Comparison of ENCODE assay signal across 10 cellular contexts in the genomic region with DNA sequence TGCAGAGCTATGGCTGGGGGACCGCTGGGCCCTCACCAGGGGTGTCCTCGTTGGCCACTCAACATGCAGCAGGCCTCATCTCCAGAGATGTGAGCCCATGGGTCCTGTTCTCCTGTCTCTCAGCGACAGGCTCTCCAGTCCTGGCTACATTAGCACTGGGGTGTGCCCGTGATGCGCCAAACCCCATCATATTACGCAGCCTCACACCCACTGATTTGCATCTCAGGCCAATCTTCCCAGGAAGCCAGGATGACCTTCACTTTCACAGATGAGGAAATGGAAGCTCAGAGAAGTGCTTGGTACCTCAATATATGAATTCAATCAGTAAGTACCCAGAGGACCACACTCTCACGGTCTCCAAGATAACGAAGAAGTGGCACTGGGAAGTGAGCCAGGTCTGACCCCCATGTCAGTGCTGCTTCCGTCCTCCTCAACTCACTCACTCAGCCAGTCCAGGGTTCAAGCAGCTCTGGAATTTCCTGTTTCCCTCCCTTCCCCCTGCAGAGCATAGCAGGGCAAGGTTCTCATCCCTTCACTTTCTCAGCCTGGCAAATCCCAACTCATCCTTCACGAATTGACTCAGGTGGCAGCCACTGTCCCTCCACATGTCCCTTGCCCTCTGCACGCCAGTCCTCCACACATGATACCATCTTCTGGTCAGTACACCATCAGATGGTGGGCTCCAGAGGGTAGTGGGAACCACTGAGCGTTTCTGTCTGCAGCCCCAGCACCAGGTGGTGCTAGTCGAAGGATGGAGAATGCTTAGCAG. TPM values are rescaled to one million over a fixed set of nuclear protein-coding genes. Genes with fewer than 3 reads are reported as not detected.
DNase-seq lines count a peak whose midpoint lies in the region; ATAC-seq and TF ChIP-seq lines count a peak whose summit lies in the region.
"Had no signal": no experiment of that assay in that cellular context is flagged by ENCODE, and none has a peak within 500 bp of the region (broad histone marks: within the 10 kb centered on the region; RNA-seq: fewer than 3 reads in every experiment).

No MANE protein-coding gene starts in this region.

- BruUV-seq in HCT116 (replicated peaks; lab: Mats Ljungman, UMichigan) = no TSS peak

- RAD21 ChIA-PET in HCT116 (lab: Charles Lee; ENCODE audit: low non-redundant PET in 1 of 2, low total read pairs in 2 of 2, uncharacterized antibody in 2 of 2, unreplicated experiment in 2 of 2) = interaction anchor here in 1 of 2 experiments (0.7 kb wide), 1 partner anchor 89 kb away, joined by 3 read pairs; no protein-coding TSS in a partner anchor

- no peak overlapping the region for H3K4me3 Mint-ChIP-seq in stimulated activated effector memory CD8-positive, alpha-beta T cell treated with anti-CD3 and anti-CD28 coated beads, Interleukin-12 subunit alpha, Interleukin-12 subunit beta, amount 100 ng/mL, for 72 hours

- TF ChIP-seq CTCF in HCT116 (IDR thresholded peaks at IDR 0.05 in 2 of 3, conservative IDR thresholded peaks at IDR 0.05 in 1 of 3; ENCODE audit: borderline replicate concordance in 1 of 3, insufficient read depth in 1 of 3, low read depth in 2 of 3, low read length in 2 of 3) = no peak; a peak in 1 of 6 replicates
- 0 out of 2 replicates have a peak, but pooled peaks have one; percentile 11 for TF ChIP-seq CTCF in WI38 (IDR thresholded peaks at IDR 0.05; ENCODE audit: low read depth, low read length)
- TF ChIP-seq CTCF in foreskin keratinocyte (conservative IDR thresholded peaks at IDR 0.05) = peak; percentile 13

- peaks cover 66% of the 10 kb centered on the region for H3K36me3 Mint-ChIP-seq in stimulated activated effector memory CD8-positive, alpha-beta T cell treated with anti-CD3 and anti-CD28 coated beads, Interleukin-12 subunit alpha, Interleukin-12 subunit beta, amount 100 ng/mL, for 72 hours

- H3K79me2 ChIP-seq in HCT116 (ENCODE audit: insufficient read depth, low read length) = no peaks in the 10 kb centered on the region

- no peaks in the 10 kb centered on the region for H3K9me2 ChIP-seq in HCT116 (ENCODE audit: insufficient read depth)

- TF ChIP-seq RAD21 in HCT116 (IDR thresholded peaks at IDR 0.05; ENCODE audit: low read depth) = no peak

- no peak overlapping the region for H2AFZ ChIP-seq in HCT116 (ENCODE audit: low read depth, low read length, poor library complexity, severe bottlenecking)

- H3K27me3 ChIP-seq in HCT116 (ENCODE audit: insufficient read depth, low read length) (no peaks in the 10 kb centered on the region), foreskin keratinocyte (no peaks in the 10 kb centered on the region)

- no peaks in the 10 kb centered on the region for H3K9me3 ChIP-seq in HCT116 (ENCODE audit: control insufficient read depth in 1 of 2, insufficient read depth in 1 of 2, low read depth in 1 of 2, low read length in 2 of 2)

- H3K27ac ChIP-seq in HCT116 (ENCODE audit: low read depth, low read length) (peak overlapping the region; percentile 54), foreskin keratinocyte (no peak overlapping the region)

- peak overlapping the region; percentile 63 for H3K9ac ChIP-seq in HCT116 (ENCODE audit: low read length)

- no peaks in the 10 kb centered on the region for H3K9me3 Mint-ChIP-seq in stimulated activated effector memory CD8-positive, alpha-beta T cell treated with anti-CD3 and anti-CD28 coated beads, Interleukin-12 subunit alpha, Interleukin-12 subunit beta, amount 100 ng/mL, for 72 hours

- no peak for DNase-seq in HCT116 (ENCODE audit: low read depth, low spot score)
- peak in 1 of 2 donors; percentile 15 for DNase-seq in foreskin keratinocyte
- no peak for DNase-seq in stimulated activated effector memory CD8-positive, alpha-beta T cell treated with anti-CD3 and anti-CD28 coated beads, Interleukin-12 subunit alpha, Interleukin-12 subunit beta, amount 100 ng/mL, for 72 hours (ENCODE audit: low spot score in 2 of 2)
- no peak for DNase-seq in HUDEP-2 (lab: John Stamatoyannopoulos, UW; ENCODE audit: unreplicated experiment in 76 of 76)
- DNase-seq in COLO829 (ENCODE audit: low spot score) = no peak
- DNase-seq in stimulated activated naive CD4-positive, alpha-beta T cell treated with Interleukin-2 at 50 U/mL for 16 hours (lab: John Stamatoyannopoulos, UW) = no peak
- DNase-seq: activated gamma-delta T cell, NCI-H1694 had no signal

- intact Hi-C loops in HCT116 (cut with micrococcal nuclease) = no loop called here

- no peak for ATAC-seq in HCT116
- no peak for ATAC-seq in foreskin keratinocyte
- no peak for ATAC-seq in stimulated activated effector memory CD8-positive, alpha-beta T cell treated with anti-CD3 and anti-CD28 coated beads, Interleukin-12 subunit alpha, Interleukin-12 subunit beta, amount 100 ng/mL, for 72 hours
- no peak for ATAC-seq in GM21786 (IDR thresholded peaks at IDR 0.05; ENCODE audit: unreplicated experiment)

- H3K4me1 Mint-ChIP-seq in stimulated activated effector memory CD8-positive, alpha-beta T cell treated with anti-CD3 and anti-CD28 coated beads, Interleukin-12 subunit alpha, Interleukin-12 subunit beta, amount 100 ng/mL, for 72 hours = peaks cover 20% of the 10 kb centered on the region

- POLR2A ChIA-PET in HCT116 (lab: Charles Lee) = no interaction called here

- CTCF ChIA-PET in HCT116 (lab: Charles Lee) = no interaction called here

- H3K4me1 ChIP-seq in HCT116 (ENCODE audit: control insufficient read depth in 1 of 2, insufficient read depth in 2 of 2, low read length in 2 of 2) = peaks cover 6 to 50% of the 10 kb centered on the region in 2 experiments; a peak in 3 of 4 replicates
- H3K4me1 ChIP-seq in foreskin keratinocyte = peaks cover 32% of the 10 kb centered on the region

- no peaks in the 10 kb centered on the region for H4K20me1 ChIP-seq in HCT116 (ENCODE audit: insufficient read depth)

- H3K4me3 ChIP-seq in HCT116 (replicated peaks in 1 of 2; ENCODE audit: low read depth in 1 of 2, low read length in 2 of 2) (no peak overlapping the region; a peak in 1 of 4 replicates), WI38 (ENCODE audit: low read depth, low read length) (no peak overlapping the region)

- TF ChIP-seq POLR2A in HCT116 (IDR thresholded peaks at IDR 0.05; ENCODE audit: borderline replicate concordance, extremely low read depth, insufficient read depth, insufficient read length) = no peak

- H3K4me2 ChIP-seq in HCT116 (ENCODE audit: low read length) = peak overlapping the region; percentile 78

- peak overlapping the region; percentile 67 for H3K27ac Mint-ChIP-seq in stimulated activated effector memory CD8-positive, alpha-beta T cell treated with anti-CD3 and anti-CD28 coated beads, Interleukin-12 subunit alpha, Interleukin-12 subunit beta, amount 100 ng/mL, for 72 hours

- peaks cover 19 to 28% of the 10 kb centered on the region in 2 experiments; a peak in 3 of 4 replicates for H3K36me3 ChIP-seq in HCT116 (ENCODE audit: control insufficient read depth in 1 of 2, insufficient read depth in 2 of 2, low read length in 2 of 2)

TF ChIP-seq in HCT116, 20 proteins besides CTCF, POLR2A, EP300 and RAD21 (continues in another document):
- TF ChIP-seq ATF3 (IDR thresholded peaks at IDR 0.05) (no peak), YY1 (IDR thresholded peaks at IDR 0.05; ENCODE audit: extremely low read depth, insufficient replicate concordance, low read depth, low read length) (no peak), SP1 (IDR thresholded peaks at IDR 0.05; ENCODE audit: low read depth) (no peak), ZNF274 (IDR thresholded peaks at IDR 0.05; ENCODE audit: low read depth, low read length) (no peak), POLR2AphosphoS5 (IDR thresholded peaks at IDR 0.05; ENCODE audit: low read depth, low read length) (no peak), TCF7L2 (IDR thresholded peaks at IDR 0.05; ENCODE audit: borderline replicate concordance, extremely low read depth, insufficient read depth, insufficient read length) (no peak), EZH2 (IDR thresholded peaks at IDR 0.05) (no peak), ZBTB33 (IDR thresholded peaks at IDR 0.05; ENCODE audit: extremely low read depth, insufficient replicate concordance, low read length) (no peak)

RNA-seq across cellular contexts. Expression of gene EVA1B, which starts 28.9 kb away (rescaled TPM):
- total RNA-seq in HCT116 (2021; ENCODE audit: unreplicated experiment) (25.1 TPM), foreskin keratinocyte (19.5 and 28.7 TPM in 2 replicates)
- 31.1 and 33.3 TPM in 2 replicates for polyA plus RNA-seq in HCT116 (2012)
- 24.8 and 38.2 TPM in 2 replicates for polyA plus RNA-seq in foreskin keratinocyte

RNA-seq across cellular contexts. Expression of gene STK40, which starts 33.4 kb away (rescaled TPM):
- total RNA-seq in HCT116 (2021; ENCODE audit: unreplicated experiment) (33.9 TPM), foreskin keratinocyte (11.5 and 12.6 TPM in 2 replicates)
- 32.4 and 34.9 TPM in 2 replicates for polyA plus RNA-seq in HCT116 (2012)
- 8.4 and 8.7 TPM in 2 replicates for polyA plus RNA-seq in foreskin keratinocyte

RNA-seq across cellular contexts. Expression of gene LSM10, which starts 45.4 kb away (rescaled TPM):
- 49.5 TPM for total RNA-seq in HCT116 (2021; ENCODE audit: unreplicated experiment)
- 62.3 and 62.4 TPM in 2 replicates for polyA plus RNA-seq in HCT116 (2012)
- 16.1 and 25.6 TPM in 2 replicates for total RNA-seq in foreskin keratinocyte
- polyA plus RNA-seq in foreskin keratinocyte = 73.4 and 73.9 TPM in 2 replicates

RNA-seq across cellular contexts. Expression of gene SH3D21, which starts 46.2 kb away (rescaled TPM):
- 9.3 TPM for total RNA-seq in HCT116 (2021; ENCODE audit: unreplicated experiment)
- polyA plus RNA-seq in HCT116 (2012) = 5.4 and 6.9 TPM in 2 replicates
- total RNA-seq in foreskin keratinocyte = 5.5 and 6.9 TPM in 2 replicates
- 2.3 and 3.5 TPM in 2 replicates for polyA plus RNA-seq in foreskin keratinocyte

Comparison
In these comparisons a context has a peak if more than half of its experiments do, and no peak if none do; other contexts are left out.
1. CTCF ChIP-seq: peak in WI38 (single experiment) and foreskin keratinocyte (single experiment); none in HCT116 (0 of 3).